In genomic region chr4:16785800-16786527, GRCh38 we compare ENCODE assay signal across 1 cellular context.
TF ChIP-seq lines count a peak whose summit lies in the region.

No MANE protein-coding gene starts in this region.

TF ChIP-seq in WTC11, 78 proteins besides CTCF, POLR2A, EP300 and RAD21 (continued from another document):
- TF ChIP-seq KAT7 (CRISPR knock-in tag; IDR thresholded peaks at IDR 0.05; ENCODE audit: borderline replicate concordance) (no peak), AFF4 (CRISPR knock-in tag; IDR thresholded peaks at IDR 0.05; ENCODE audit: borderline replicate concordance) (no peak), MXD4 (CRISPR knock-in tag; IDR thresholded peaks at IDR 0.05; ENCODE audit: borderline replicate concordance) (no peak), SMAD3 (CRISPR knock-in tag; IDR thresholded peaks at IDR 0.05; ENCODE audit: borderline replicate concordance) (no peak), TEAD1 (CRISPR knock-in tag; IDR thresholded peaks at IDR 0.05) (no peak), ZNF263 (CRISPR knock-in tag; IDR thresholded peaks at IDR 0.05; ENCODE audit: low read depth) (no peak), CREB1 (CRISPR knock-in tag; IDR thresholded peaks at IDR 0.05) (no peak), GABPB1 (CRISPR knock-in tag; IDR thresholded peaks at IDR 0.05) (no peak)
